16 cellular contexts compared by ENCODE assay signal in genomic region chr15:62026707-62027565, GRCh38.
DNase-seq lines count a peak whose midpoint lies in the region; ATAC-seq and TF ChIP-seq lines count a peak whose summit lies in the region.
"Had no signal": no experiment of that assay in that cellular context is flagged by ENCODE, and none has a peak within 500 bp of the region (broad histone marks: within the 10 kb centered on the region; RNA-seq: fewer than 3 reads in every experiment).

No MANE protein-coding gene starts in this region.

- TF ChIP-seq CTCF in OCI-LY3 (IDR thresholded peaks at IDR 0.05; ENCODE audit: low read depth, low read length): no peak

- H3K36me3 Mint-ChIP-seq in stimulated activated memory B cell treated with anti-CD40 and anti-IgM and Interleukin-4, amounts not matched to agents 10 μg/mL and 1 μg/mL and 100 μg/mL, for 72 hours: peaks cover 46% of the 10 kb centered on the region

- peaks cover 52% of the 10 kb centered on the region for H3K36me3 ChIP-seq in OCI-LY3 (replicated peaks; ENCODE audit: low read depth, low read length)
- H3K36me3 ChIP-seq: WERI-Rb-1 had no signal

- H3K27ac Mint-ChIP-seq in stimulated activated memory B cell treated with anti-CD40 and anti-IgM and Interleukin-4, amounts not matched to agents 10 μg/mL and 1 μg/mL and 100 μg/mL, for 72 hours: no peak overlapping the region

- H3K27ac ChIP-seq in OCI-LY3 (ENCODE audit: low read length): peak overlapping the region; percentile 85
- H3K27ac ChIP-seq: WERI-Rb-1 had no signal

- no peaks in the 10 kb centered on the region for H3K27me3 Mint-ChIP-seq in stimulated activated memory B cell treated with anti-CD40 and anti-IgM and Interleukin-4, amounts not matched to agents 10 μg/mL and 1 μg/mL and 100 μg/mL, for 72 hours

- H3K9me3 ChIP-seq in OCI-LY3 (ENCODE audit: insufficient read depth, low read length): no peaks in the 10 kb centered on the region
- H3K9me3 ChIP-seq: SK-N-SH had no signal

- no peaks in the 10 kb centered on the region for H3K27me3 ChIP-seq in OCI-LY3 (ENCODE audit: low read depth, low read length)

- peak; percentile 71 for ATAC-seq in HG03103 (IDR thresholded peaks at IDR 0.05; ENCODE audit: low read depth, unreplicated experiment)
- peak; percentile 55 for ATAC-seq in stimulated activated memory B cell treated with anti-CD40 and anti-IgM and Interleukin-4, amounts not matched to agents 10 μg/mL and 1 μg/mL and 100 μg/mL, for 72 hours

- peak overlapping the region; percentile 61 for H3K4me3 ChIP-seq in OCI-LY3 (ENCODE audit: low read length)

- no peak overlapping the region for H2AFZ ChIP-seq in OCI-LY3 (ENCODE audit: low read depth, low read length)

- peak; percentile 22 for DNase-seq in NCI-H2171 treated with DMSO at 0.1 percent for 48 hours (lab: John Stamatoyannopoulos, UW)
- DNase-seq in NCI-H2171 (lab: John Stamatoyannopoulos, UW): no peak
- no peak for DNase-seq in HuH-7 (ENCODE audit: low spot score)
- DNase-seq in NCI-H446 treated with DMSO at 0.1 percent for 48 hours (lab: John Stamatoyannopoulos, UW): no peak
- no peak for DNase-seq in NCI-H510A (lab: John Stamatoyannopoulos, UW)
- DNase-seq: activated effector memory CD4-positive, alpha-beta T cell treated with Interleukin-2 at 50 U/mL for 16 hours; aorta; GF-D8; glutamatergic neuron; mesenchymal stem cell; SK-N-SH; WERI-Rb-1 had no signal

- peaks cover 5% of the 10 kb centered on the region; the same call in 1 of the 2 replicates for H3K79me2 ChIP-seq in OCI-LY3 (ENCODE audit: low read length)

- peak overlapping the region; percentile 49 for H3K9ac ChIP-seq in OCI-LY3 (ENCODE audit: low read length)
- H3K9ac ChIP-seq: SK-N-SH had no signal

- no peaks in the 10 kb centered on the region for H4K20me1 ChIP-seq in OCI-LY3 (ENCODE audit: insufficient read depth, low read length)

- H3K4me1 ChIP-seq in OCI-LY3 (ENCODE audit: low read length): peaks cover 32% of the 10 kb centered on the region

- H3K4me2 ChIP-seq in OCI-LY3 (ENCODE audit: low read length): peak overlapping the region; percentile 74
- H3K4me2 ChIP-seq: SK-N-SH had no signal

- no peak overlapping the region for H3K4me3 Mint-ChIP-seq in stimulated activated memory B cell treated with anti-CD40 and anti-IgM and Interleukin-4, amounts not matched to agents 10 μg/mL and 1 μg/mL and 100 μg/mL, for 72 hours
- H3K4me3 Mint-ChIP-seq: neural crest cell had no signal

- peaks cover 13% of the 10 kb centered on the region for H3K4me1 Mint-ChIP-seq in stimulated activated memory B cell treated with anti-CD40 and anti-IgM and Interleukin-4, amounts not matched to agents 10 μg/mL and 1 μg/mL and 100 μg/mL, for 72 hours
- H3K4me1 Mint-ChIP-seq: neural crest cell had no signal

- no peaks in the 10 kb centered on the region for H3K9me3 Mint-ChIP-seq in stimulated activated memory B cell treated with anti-CD40 and anti-IgM and Interleukin-4, amounts not matched to agents 10 μg/mL and 1 μg/mL and 100 μg/mL, for 72 hours
- H3K9me3 Mint-ChIP-seq: neural crest cell had no signal
